In the genomic region with DNA sequence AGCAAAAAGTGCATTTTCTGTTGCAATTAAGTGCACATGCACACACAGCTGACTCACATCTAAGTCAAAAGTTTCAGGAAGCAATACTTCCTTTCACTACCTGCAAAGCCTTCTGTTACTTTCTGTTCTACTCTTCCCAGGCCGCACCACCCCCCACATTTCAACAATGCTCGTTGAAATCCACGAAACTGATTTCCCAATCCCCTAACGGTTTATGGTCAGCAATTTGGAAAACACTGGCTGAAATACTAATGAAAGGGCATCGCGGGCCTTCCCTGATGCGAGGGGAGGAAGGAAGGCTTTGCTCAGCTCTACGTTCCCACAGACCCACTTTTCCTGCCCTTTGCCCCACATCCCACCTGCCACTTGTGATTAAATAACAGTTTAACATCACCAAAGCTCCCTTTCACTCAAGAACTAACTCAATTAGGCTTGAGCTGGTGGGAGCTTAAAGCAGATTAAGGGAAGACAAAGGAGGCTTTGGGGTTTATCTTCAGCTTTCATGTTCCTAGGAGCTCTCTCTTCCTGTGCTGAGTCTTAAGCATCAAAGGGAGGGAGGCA, we compare ENCODE assay signal across 7 cellular contexts.
DNase-seq lines count a peak whose midpoint lies in the region; TF ChIP-seq lines count a peak whose summit lies in the region.

No MANE protein-coding gene starts in this region.

- H3K9ac ChIP-seq in GM23248 (no peak overlapping the region), OCI-LY3 (ENCODE audit: low read length) (peak overlapping the region; percentile 56), trophoblast cell (ENCODE audit: low read length) (no peak overlapping the region)

- H4K12ac ChIP-seq in trophoblast cell (ENCODE audit: low read depth, low read length), result no peak overlapping the region

- H3K36me3 ChIP-seq in GM23248 (ENCODE audit: low read depth), result no peaks in the 10 kb centered on the region
- H3K36me3 ChIP-seq in OCI-LY3 (replicated peaks; ENCODE audit: low read depth, low read length), result no peaks in the 10 kb centered on the region
- no peaks in the 10 kb centered on the region for H3K36me3 ChIP-seq in effector memory CD4-positive, alpha-beta T cell (ENCODE audit: control insufficient read depth, insufficient read depth, low read length)
- H3K36me3 ChIP-seq in trophoblast cell (ENCODE audit: control insufficient read depth in 1 of 2, insufficient read depth in 2 of 2, low read length in 2 of 2), result no peaks in the 10 kb centered on the region

- H2BK120ac ChIP-seq in trophoblast cell (ENCODE audit: insufficient read depth, low read length, poor library complexity), result no peak overlapping the region

- no peak overlapping the region for H2AK5ac ChIP-seq in trophoblast cell (ENCODE audit: low read length)

- H3K4ac ChIP-seq in trophoblast cell (ENCODE audit: low read depth, low read length), result no peak overlapping the region

- H3K79me2 ChIP-seq in GM23248 (ENCODE audit: insufficient read depth) (no peaks in the 10 kb centered on the region), OCI-LY3 (ENCODE audit: low read length) (no peaks in the 10 kb centered on the region), trophoblast cell (ENCODE audit: control insufficient read depth, insufficient read depth, low read length, poor library complexity) (no peaks in the 10 kb centered on the region)

- H3K4me2 ChIP-seq in GM23248 (ENCODE audit: unreplicated experiment) (no peak overlapping the region), OCI-LY3 (ENCODE audit: low read length) (peak overlapping the region; percentile 89), trophoblast cell (ENCODE audit: low read length) (no peak overlapping the region)

- no peak overlapping the region for H2AFZ ChIP-seq in GM23248
- H2AFZ ChIP-seq in OCI-LY3 (ENCODE audit: low read depth, low read length), result peak overlapping the region; percentile 98
- no peak overlapping the region for H2AFZ ChIP-seq in trophoblast cell (ENCODE audit: insufficient read depth, low read length, poor library complexity)

- H3F3A ChIP-seq in GM23248 (ENCODE audit: insufficient read depth), result no peaks in the 10 kb centered on the region

- H3K79me1 ChIP-seq in trophoblast cell (ENCODE audit: low read length), result peaks cover 7% of the 10 kb centered on the region

- H3K9me3 ChIP-seq in GM23248 (ENCODE audit: low read depth) (no peaks in the 10 kb centered on the region), OCI-LY3 (ENCODE audit: insufficient read depth, low read length) (no peaks in the 10 kb centered on the region), trophoblast cell (ENCODE audit: insufficient read depth, low read depth, low read length) (no peaks in the 10 kb centered on the region)
- no peaks in the 10 kb centered on the region for H3K9me3 ChIP-seq in effector memory CD4-positive, alpha-beta T cell (ENCODE audit: control insufficient read depth, low read length)

- in situ Hi-C loops in GM23248 (cut with MboI), result no loop called here

- 71 to 78% methylated on average over 8 of the region's 8 CpGs for WGBS in GM23248 (ENCODE audit: low coverage in 1 of 2, low lambda C conversion rate in 2 of 2, missing lambda C conversion rate in 2 of 2), 2 experiments
- no CpG with 5 or more reads among the region's 8 CpGs for WGBS in trophoblast cell (ENCODE audit: extremely low coverage, insufficient coverage, insufficient read length)

- TF ChIP-seq POLR2A in erythroblast (IDR thresholded peaks at IDR 0.05; ENCODE audit: low read length), result no peak

- H3K9me2 ChIP-seq in GM23248 (ENCODE audit: insufficient read depth), result no peaks in the 10 kb centered on the region

- no peak overlapping the region for H3K27ac ChIP-seq in GM23248
- peak overlapping the region; percentile 18; the same call in 1 of the 2 replicates for H3K27ac ChIP-seq in OCI-LY3 (ENCODE audit: low read length)
- H3K27ac ChIP-seq in effector memory CD4-positive, alpha-beta T cell (ENCODE audit: insufficient read depth, low read length, poor library complexity, severe bottlenecking), result peak overlapping the region; percentile 43
- H3K27ac ChIP-seq in trophoblast cell (ENCODE audit: low read depth, low read length), result no peak overlapping the region
- H3K27ac ChIP-seq in coronary artery, result peak overlapping the region in 1 of 2 donors; percentile 57

- H3K4me1 ChIP-seq in GM23248 (ENCODE audit: insufficient read depth) (peaks cover 4% of the 10 kb centered on the region), OCI-LY3 (ENCODE audit: low read length) (peaks cover 13% of the 10 kb centered on the region), trophoblast cell (ENCODE audit: control insufficient read depth in 1 of 2, insufficient read depth in 2 of 2, low read length in 2 of 2) (peaks cover 26 to 27% of the 10 kb centered on the region in 2 experiments)
- peaks cover 27% of the 10 kb centered on the region for H3K4me1 ChIP-seq in effector memory CD4-positive, alpha-beta T cell (ENCODE audit: control insufficient read depth, insufficient read depth, low read length, poor library complexity, severe bottlenecking)

- no peak overlapping the region for H3K18ac ChIP-seq in trophoblast cell (ENCODE audit: low read length)

- no peak overlapping the region for H2BK5ac ChIP-seq in trophoblast cell (ENCODE audit: low read depth, low read length, poor library complexity)

- H3K27me3 ChIP-seq in GM23248 (replicated peaks; ENCODE audit: insufficient read depth) (no peaks in the 10 kb centered on the region), OCI-LY3 (ENCODE audit: low read depth, low read length) (peaks cover 7% of the 10 kb centered on the region), trophoblast cell (ENCODE audit: insufficient read depth, low read length) (no peaks in the 10 kb centered on the region)
- H3K27me3 ChIP-seq in effector memory CD4-positive, alpha-beta T cell (replicated peaks; ENCODE audit: control insufficient read depth, insufficient read depth, low read length, poor library complexity, severe bottlenecking), result no peaks in the 10 kb centered on the region

- H3K4me3 ChIP-seq in GM23248 (no peak overlapping the region), OCI-LY3 (ENCODE audit: low read length) (peak overlapping the region; percentile 65), trophoblast cell (ENCODE audit: low read depth, low read length) (no peak overlapping the region), coronary artery (no peak overlapping the region)
- peak overlapping the region; percentile 44 for H3K4me3 ChIP-seq in effector memory CD4-positive, alpha-beta T cell (ENCODE audit: insufficient read depth, low read depth, low read length, poor library complexity, severe bottlenecking)

- H3K23ac ChIP-seq in trophoblast cell (ENCODE audit: low read length), result no peak overlapping the region

- no peak overlapping the region for H4K8ac ChIP-seq in trophoblast cell (ENCODE audit: low read depth, low read length)

- H3K14ac ChIP-seq in trophoblast cell (ENCODE audit: low read length), result peak overlapping the region; percentile 47

- H2BK12ac ChIP-seq in trophoblast cell (ENCODE audit: low read length), result no peak overlapping the region

- TF ChIP-seq CTCF in OCI-LY3 (IDR thresholded peaks at IDR 0.05; ENCODE audit: low read depth, low read length) (no peak), coronary artery (IDR thresholded peaks at IDR 0.05) (no peak)

- no peak overlapping the region for H4K91ac ChIP-seq in trophoblast cell (ENCODE audit: low read depth, low read length)

- H4K20me1 ChIP-seq in GM23248 (ENCODE audit: insufficient read depth) (no peaks in the 10 kb centered on the region), OCI-LY3 (ENCODE audit: insufficient read depth, low read length) (no peaks in the 10 kb centered on the region)

- DNase-seq in GM23248, result peak; percentile 28
- no peak for DNase-seq in effector memory CD4-positive, alpha-beta T cell
- DNase-seq in trophoblast cell, result peak; percentile 41 to 74
- no peak for DNase-seq in coronary artery (ENCODE audit: low spot score)
- no peak for DNase-seq in activated gamma-delta T cell (lab: John Stamatoyannopoulos, UW)
- no peak for DNase-seq in erythroblast (lab: John Stamatoyannopoulos, UW)

Comparison
In these comparisons a context has a peak if more than half of its experiments do, and no peak if none do; other contexts are left out.
1. DNase-seq: peak in GM23248 (single experiment) and trophoblast cell (2 of 2); none in effector memory CD4-positive, alpha-beta T cell (0 of 3), coronary artery (single experiment), activated gamma-delta T cell (single experiment) and erythroblast (0 of 2).
2. H3K27ac ChIP-seq: peak in OCI-LY3 (single experiment) and effector memory CD4-positive, alpha-beta T cell (single experiment); none in GM23248 (single experiment) and trophoblast cell (single experiment).
3. H3K4me3 ChIP-seq: peak in OCI-LY3 (single experiment) and effector memory CD4-positive, alpha-beta T cell (single experiment); none in GM23248 (single experiment), trophoblast cell (single experiment) and coronary artery (single experiment).